In the genomic region with DNA sequence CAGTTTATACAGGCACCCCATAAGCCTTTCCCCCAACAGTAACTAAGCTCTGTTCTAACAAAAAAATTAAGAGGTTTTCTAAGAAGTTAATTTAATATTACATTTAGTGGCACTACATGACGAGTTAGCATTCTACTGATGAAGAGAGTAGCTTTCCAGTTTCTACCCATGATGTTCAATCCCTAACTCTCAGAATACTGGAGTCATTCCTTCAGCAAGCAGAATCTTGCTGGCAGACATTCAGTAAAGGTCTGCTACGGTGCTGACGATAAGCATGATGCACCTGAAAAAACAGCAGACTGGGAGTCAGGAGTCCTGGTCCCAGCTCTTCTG, we compare ENCODE assay signal across 1 cellular context.
A peak's percentile ranks its signal among the peaks of the same experiment; 100 is the strongest.
TF ChIP-seq lines count a peak whose summit lies in the region.

No MANE protein-coding gene starts in this region.

TF ChIP-seq in HEK293, 187 proteins besides CTCF, POLR2A, EP300 and RAD21 (continued from another document):
- TF ChIP-seq, protein P1, sequence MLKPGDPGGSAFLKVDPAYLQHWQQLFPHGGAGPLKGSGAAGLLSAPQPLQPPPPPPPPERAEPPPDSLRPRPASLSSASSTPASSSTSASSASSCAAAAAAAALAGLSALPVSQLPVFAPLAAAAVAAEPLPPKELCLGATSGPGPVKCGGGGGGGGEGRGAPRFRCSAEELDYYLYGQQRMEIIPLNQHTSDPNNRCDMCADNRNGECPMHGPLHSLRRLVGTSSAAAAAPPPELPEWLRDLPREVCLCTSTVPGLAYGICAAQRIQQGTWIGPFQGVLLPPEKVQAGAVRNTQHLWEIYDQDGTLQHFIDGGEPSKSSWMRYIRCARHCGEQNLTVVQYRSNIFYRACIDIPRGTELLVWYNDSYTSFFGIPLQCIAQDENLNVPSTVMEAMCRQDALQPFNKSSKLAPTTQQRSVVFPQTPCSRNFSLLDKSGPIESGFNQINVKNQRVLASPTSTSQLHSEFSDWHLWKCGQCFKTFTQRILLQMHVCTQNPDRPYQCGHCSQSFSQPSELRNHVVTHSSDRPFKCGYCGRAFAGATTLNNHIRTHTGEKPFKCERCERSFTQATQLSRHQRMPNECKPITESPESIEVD (tag by site-specific recombination; IDR thresholded peaks at IDR 0.05): peak; percentile 42; the same call in 1 of the 2 replicates
- TF ChIP-seq SP7 (tag by site-specific recombination; IDR thresholded peaks at IDR 0.05) (peak; percentile 3; the same call in 1 of the 2 replicates), ZNF48 (tag by site-specific recombination; IDR thresholded peaks at IDR 0.05) (no peak), ZNF624 (tag by site-specific recombination; IDR thresholded peaks at IDR 0.05) (no peak), ZNF423 (tag by site-specific recombination; IDR thresholded peaks at IDR 0.05) (no peak)
TF ChIP-seq in HEK293: peak in this region for 4.
